In the genomic region with DNA sequence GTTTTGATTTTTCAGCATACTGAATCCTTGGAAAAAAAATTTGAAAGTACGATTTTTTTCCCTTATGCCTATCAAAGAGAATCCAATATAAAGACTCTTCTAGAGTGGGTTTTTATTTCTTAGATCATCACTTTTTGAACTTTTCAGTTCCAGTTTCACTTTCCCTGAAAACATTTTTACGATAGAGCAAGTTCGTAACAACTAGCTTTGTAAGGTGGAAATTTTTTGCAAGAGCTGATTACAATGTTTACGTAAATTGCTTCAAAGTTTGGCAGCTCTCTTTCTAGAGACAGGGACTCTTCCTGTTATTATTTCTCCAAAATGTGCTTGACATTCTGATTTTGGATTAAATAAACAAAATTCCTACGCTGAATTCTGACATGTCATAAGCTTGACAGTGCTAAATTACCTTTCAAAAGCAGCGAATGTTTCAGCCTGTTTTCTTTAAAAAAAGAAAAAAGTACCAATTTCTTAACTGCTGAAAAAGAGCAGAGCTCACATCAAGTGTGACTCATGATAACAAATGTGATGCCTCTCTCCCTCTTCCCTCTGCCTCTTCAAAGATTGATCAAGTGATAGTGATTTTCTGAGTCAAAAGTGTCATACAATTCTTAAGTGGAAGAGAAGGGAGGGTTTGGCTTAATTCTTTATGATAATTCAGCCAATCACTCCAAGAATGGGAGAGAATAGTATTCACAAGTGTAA, we compare ENCODE assay signal across 9 cellular contexts.
A peak's percentile ranks its signal among the peaks of the same experiment; 100 is the strongest.
DNase-seq lines count a peak whose midpoint lies in the region; ATAC-seq and TF ChIP-seq lines count a peak whose summit lies in the region.
"Had no signal": no experiment of that assay in that cellular context is flagged by ENCODE, and none has a peak within 500 bp of the region (broad histone marks: within the 10 kb centered on the region; RNA-seq: fewer than 3 reads in every experiment).

No MANE protein-coding gene starts in this region.

- H3K27ac ChIP-seq in KOPT-K1 (ENCODE audit: low read depth, low read length, poor library complexity, severe bottlenecking): peak overlapping the region; percentile 1
- H3K27ac ChIP-seq: neural progenitor cell had no signal

- H3K36me3 Mint-ChIP-seq in CD14-positive monocyte: no peaks in the 10 kb centered on the region
- no peaks in the 10 kb centered on the region for H3K36me3 Mint-ChIP-seq in dendritic cell treated with granulocyte-macrophage colony-stimulating factor and Interleukin-4, amounts not matched to agents 40 ng/mL and 50 ng/mL, for 4 days (ENCODE audit: low read depth)
- H3K36me3 Mint-ChIP-seq: neural progenitor cell had no signal

- no peak for DNase-seq in CD14-positive monocyte (ENCODE audit: low spot score)
- no peak for DNase-seq in omental fat pad (ENCODE audit: low spot score)
- DNase-seq in RKO (ENCODE audit: low spot score): no peak
- no peak for DNase-seq in NCI-H446 treated with DMSO at 0.1 percent for 48 hours (lab: John Stamatoyannopoulos, UW)

- H3K27me3 Mint-ChIP-seq in CD14-positive monocyte (ENCODE audit: low read depth in 3 of 3): peaks cover 0 to 5% (median 0%) of the 10 kb centered on the region in 3 donors
- no peaks in the 10 kb centered on the region for H3K27me3 Mint-ChIP-seq in dendritic cell treated with granulocyte-macrophage colony-stimulating factor and Interleukin-4, amounts not matched to agents 40 ng/mL and 50 ng/mL, for 4 days

- H3K9me3 Mint-ChIP-seq in CD14-positive monocyte: peaks cover 0 to 2% (median 0%) of the 10 kb centered on the region in 7 donors
- H3K9me3 Mint-ChIP-seq in dendritic cell treated with granulocyte-macrophage colony-stimulating factor and Interleukin-4, amounts not matched to agents 40 ng/mL and 50 ng/mL, for 4 days: no peaks in the 10 kb centered on the region

- peak; percentile 85 for ATAC-seq in omental fat pad (ENCODE audit: low FRiP score)
- ATAC-seq in HG03280 (IDR thresholded peaks at IDR 0.05; ENCODE audit: unreplicated experiment): no peak
- ATAC-seq in GM18519 (IDR thresholded peaks at IDR 0.05; ENCODE audit: low FRiP score, unreplicated experiment): no peak

- no peaks in the 10 kb centered on the region for H3K9me3 ChIP-seq in KOPT-K1 (ENCODE audit: insufficient read depth, low read length, poor library complexity, severe bottlenecking)

- intact Hi-C loops in CD14-positive monocyte (cut with micrococcal nuclease): loop anchor here in 1 of 2 donors (10.0 kb wide), 1 partner anchor 50 kb away; no protein-coding TSS in a partner anchor
- intact Hi-C loops in dendritic cell treated with granulocyte-macrophage colony-stimulating factor and Interleukin-4, amounts not matched to agents 40 ng/mL and 50 ng/mL, for 4 days (cut with micrococcal nuclease): no loop called here

- peaks cover 19% of the 10 kb centered on the region for H3K4me1 Mint-ChIP-seq in CD14-positive monocyte
- peaks cover 12% of the 10 kb centered on the region for H3K4me1 Mint-ChIP-seq in dendritic cell treated with granulocyte-macrophage colony-stimulating factor and Interleukin-4, amounts not matched to agents 40 ng/mL and 50 ng/mL, for 4 days (ENCODE audit: low read depth)
- H3K4me1 Mint-ChIP-seq: neural progenitor cell had no signal

- H3K36me3 ChIP-seq in KOPT-K1 (ENCODE audit: insufficient read depth, low read length): no peaks in the 10 kb centered on the region
- H3K36me3 ChIP-seq: neural progenitor cell had no signal

- H3K27ac Mint-ChIP-seq in CD14-positive monocyte: peak overlapping the region; percentile 41 to 84 (median 61)
- H3K27ac Mint-ChIP-seq in dendritic cell treated with granulocyte-macrophage colony-stimulating factor and Interleukin-4, amounts not matched to agents 40 ng/mL and 50 ng/mL, for 4 days: peak overlapping the region; percentile 81
- H3K27ac Mint-ChIP-seq: neural progenitor cell had no signal

- no peak for TF ChIP-seq CTCF in CD14-positive monocyte (IDR thresholded peaks at IDR 0.05)
- TF ChIP-seq CTCF in omental fat pad (IDR thresholded peaks at IDR 0.05): no peak

- H3K4me3 Mint-ChIP-seq in CD14-positive monocyte: peak overlapping the region; percentile 43 to 76
- peak overlapping the region; percentile 32 for H3K4me3 Mint-ChIP-seq in dendritic cell treated with granulocyte-macrophage colony-stimulating factor and Interleukin-4, amounts not matched to agents 40 ng/mL and 50 ng/mL, for 4 days
- H3K4me3 Mint-ChIP-seq: neural progenitor cell had no signal
